ENCODE assay signal across 8 cellular contexts in the genomic region with DNA sequence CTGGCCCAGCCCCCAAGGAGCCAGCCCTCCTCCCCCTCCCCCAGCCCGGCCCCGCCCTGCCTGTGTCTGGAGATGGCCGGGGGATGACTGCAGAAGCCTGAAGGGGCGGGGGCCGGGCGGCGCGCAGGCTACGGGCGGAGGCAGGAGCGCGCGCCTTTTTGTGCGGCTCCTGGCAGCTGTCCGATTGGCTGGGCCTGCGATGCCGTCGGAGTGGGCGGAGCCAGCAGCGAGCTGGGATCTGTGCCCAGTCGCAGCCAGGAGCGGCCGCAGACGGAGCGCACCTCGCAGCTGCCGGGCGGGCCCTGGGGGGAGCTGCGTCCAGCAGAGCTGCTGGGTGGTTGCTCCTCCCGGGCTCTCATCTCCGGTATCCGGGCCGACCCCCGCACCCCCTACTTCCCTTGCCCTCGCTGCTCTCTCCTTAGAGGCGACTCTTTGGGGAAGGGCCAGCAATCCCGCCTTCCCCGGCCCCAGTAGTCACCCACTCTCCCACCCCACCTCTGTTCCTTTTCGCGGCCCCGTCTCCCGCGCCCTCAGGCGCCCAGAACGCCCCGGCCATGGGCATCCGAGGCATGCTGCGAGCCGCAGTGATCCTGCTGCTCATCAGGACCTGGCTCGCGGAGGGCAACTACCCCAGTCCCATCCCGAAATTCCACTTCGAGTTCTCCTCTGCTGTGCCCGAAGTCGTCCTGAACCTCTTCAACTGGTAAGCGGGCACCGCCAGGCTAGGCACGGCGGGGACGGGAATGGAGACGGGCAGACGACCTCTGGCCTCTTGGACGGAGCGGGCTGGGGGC. TPM values are rescaled to one million over a fixed set of nuclear protein-coding genes. Genes with fewer than 3 reads are reported as not detected.
A peak's percentile ranks its signal among the peaks of the same experiment; 100 is the strongest.
DNase-seq lines count a peak whose midpoint lies in the region; ATAC-seq, FAIRE-seq and TF ChIP-seq lines count a peak whose summit lies in the region.

A gene (plus strand): TSS at position 247 of the 794 bp plus-strand sequence. CDS start 308 bp downstream, at position 555.

- no peaks in the 10 kb centered on the region for H3K9me3 Mint-ChIP-seq in T-helper 2 cell treated with Interferon-gamma antibody and Interleukin-4, amounts not matched to agents 5 μg/mL and 100 μg/mL, for 36 hours

- no peak within 1 kb of the TSS for H3K27ac Mint-ChIP-seq in T-helper 2 cell treated with Interferon-gamma antibody and Interleukin-4, amounts not matched to agents 5 μg/mL and 100 μg/mL, for 36 hours

- H3K27ac ChIP-seq in MM.1S (ENCODE audit: low read length) (no peak within 1 kb of the TSS), iPS DF 6.9 (ENCODE audit: low read length) (no peak within 1 kb of the TSS)

- no peaks in the 10 kb centered on the region for H3K4me1 ChIP-seq in BE2C
- no peaks in the 10 kb centered on the region for H3K4me1 ChIP-seq in MM.1S (ENCODE audit: low read length)
- peaks cover 8% of the 10 kb centered on the region for H3K4me1 ChIP-seq in iPS DF 6.9 (ENCODE audit: control insufficient read depth, insufficient read depth, low read length)

- H3K36me3 Mint-ChIP-seq in T-helper 2 cell treated with Interferon-gamma antibody and Interleukin-4, amounts not matched to agents 5 μg/mL and 100 μg/mL, for 36 hours (ENCODE audit: low read depth) = no peaks in the 10 kb centered on the region

- no peaks in the 10 kb centered on the region for H3F3A ChIP-seq in MM.1S (ENCODE audit: insufficient read depth, low read length)

- H3K4me3 ChIP-seq in BE2C (ENCODE audit: low read depth, low read length) = peak within 1 kb of the TSS; percentile 59
- peak within 1 kb of the TSS; percentile 27; the same call in 1 of the 2 replicates for H3K4me3 ChIP-seq in MM.1S (ENCODE audit: low read length)
- peak within 1 kb of the TSS; percentile 50; the same call in 1 of the 2 replicates for H3K4me3 ChIP-seq in iPS DF 6.9 (ENCODE audit: low read length)

- H3K9ac ChIP-seq in MM.1S (ENCODE audit: low read length) = no peak within 1 kb of the TSS

- ATAC-seq in GM21576 (IDR thresholded peaks at IDR 0.05; ENCODE audit: unreplicated experiment) = no peak
- no peak for ATAC-seq in HG02798 (IDR thresholded peaks at IDR 0.05; ENCODE audit: poor library complexity, unreplicated experiment)

- no peaks in the 10 kb centered on the region for H4K20me1 ChIP-seq in MM.1S (ENCODE audit: insufficient read depth, low read length)

- no peak for TF ChIP-seq CTCF in BE2C (IDR thresholded peaks at IDR 0.05; ENCODE audit: low read depth, low read length)
- TF ChIP-seq CTCF in MM.1S (IDR thresholded peaks at IDR 0.05; ENCODE audit: low read length) = no peak

- DNase-seq in BE2C (peak; percentile 88), MM.1S (peak; percentile 67), iPS DF 6.9 (ENCODE audit: low read depth, low spot score) (peak; percentile 54), ACHN (no peak), RCC 7860 (ENCODE audit: low spot score) (no peak)
- peak; percentile 4 for DNase-seq in T-helper 2 cell treated with Interferon-gamma antibody and Interleukin-4, amounts not matched to agents 5 μg/mL and 100 μg/mL, for 36 hours (ENCODE audit: low spot score)

- in situ Hi-C loops in ACHN (cut with HindIII; ENCODE audit: low pct_ligation_motif_present, low pct_unique_long_range_greater_than_20kb, low sequenced_read_pairs) = loop anchor here (25.0 kb wide), 1 partner anchor 174 kb away; no protein-coding TSS in a partner anchor

- H3K9me3 ChIP-seq in BE2C = no peaks in the 10 kb centered on the region
- H3K9me3 ChIP-seq in MM.1S (replicated peaks; ENCODE audit: insufficient read depth, low read length) = no peaks in the 10 kb centered on the region
- H3K9me3 ChIP-seq in iPS DF 6.9 (ENCODE audit: control insufficient read depth, insufficient read depth, low read length) = no peaks in the 10 kb centered on the region

- H3K27me3 ChIP-seq in BE2C (no peaks in the 10 kb centered on the region), MM.1S (replicated peaks; ENCODE audit: insufficient read depth, low read length) (no peaks in the 10 kb centered on the region), iPS DF 6.9 (ENCODE audit: control insufficient read depth, insufficient read depth, low read length) (peaks cover 1% of the 10 kb centered on the region; the same call in 1 of the 2 replicates)

- peaks cover 34% of the 10 kb centered on the region for H3K27me3 Mint-ChIP-seq in T-helper 2 cell treated with Interferon-gamma antibody and Interleukin-4, amounts not matched to agents 5 μg/mL and 100 μg/mL, for 36 hours (ENCODE audit: low read depth)

- no peak within 1 kb of the TSS for H2AFZ ChIP-seq in MM.1S (ENCODE audit: low read length)

- no peaks in the 10 kb centered on the region for H3K4me1 Mint-ChIP-seq in T-helper 2 cell treated with Interferon-gamma antibody and Interleukin-4, amounts not matched to agents 5 μg/mL and 100 μg/mL, for 36 hours (ENCODE audit: low read depth)

- no peak for FAIRE-seq in RCC 7860 (lab: Jason Lieb, UNC)

- no peaks in the 10 kb centered on the region for H3K36me3 ChIP-seq in BE2C
- H3K36me3 ChIP-seq in MM.1S (replicated peaks; ENCODE audit: insufficient read depth, low read length) = no peaks in the 10 kb centered on the region
- no peaks in the 10 kb centered on the region for H3K36me3 ChIP-seq in iPS DF 6.9 (ENCODE audit: control insufficient read depth, insufficient read depth, low read length)

- WGBS in iPS DF 6.9 (ENCODE audit: insufficient coverage, insufficient read length) = no CpG with 5 or more reads among the region's 64 CpGs

- no peaks in the 10 kb centered on the region for H3K9me2 ChIP-seq in MM.1S (replicated peaks; ENCODE audit: insufficient read depth, low read length)

- H3K4me3 Mint-ChIP-seq in T-helper 2 cell treated with Interferon-gamma antibody and Interleukin-4, amounts not matched to agents 5 μg/mL and 100 μg/mL, for 36 hours = no peak within 1 kb of the TSS

- no peaks in the 10 kb centered on the region for H3K79me2 ChIP-seq in MM.1S (ENCODE audit: low read length)

- peak within 1 kb of the TSS; percentile 41; the same call in 1 of the 2 replicates for H3K4me2 ChIP-seq in MM.1S (ENCODE audit: low read depth, low read length)

RNA-seq across cellular contexts. Expression of the gene that starts here (rescaled TPM):
- polyA plus RNA-seq in BE2C (2012; ENCODE audit: insufficient read depth, insufficient read length, low read depth) = 0.28 TPM

Comparison
In these comparisons a context has a peak if more than half of its experiments do, and no peak if none do; other contexts are left out.
1. DNase-seq: peak in BE2C (single experiment), MM.1S (single experiment), T-helper 2 cell treated with Interferon-gamma antibody and Interleukin-4, amounts not matched to agents 5 μg/mL and 100 μg/mL, for 36 hours (single experiment) and iPS DF 6.9 (single experiment); none in ACHN (single experiment) and RCC 7860 (single experiment).
2. Peak in every context shown above with its lines, with median percentiles within 50 percentile points of each other: H3K4me3 ChIP-seq.